In genomic region chr4:174626310-174627022, GRCh38 we compare ENCODE assay signal across 20 cellular contexts.
"Had no signal": no experiment of that assay in that cellular context is flagged by ENCODE, and none has a peak within 500 bp of the region (broad histone marks: within the 10 kb centered on the region; RNA-seq: fewer than 3 reads in every experiment).

No MANE protein-coding gene starts in this region.

- FAIRE-seq: astrocyte, bronchial epithelial cell had no signal

- H3K27me3 ChIP-seq: adrenal gland, esophagus squamous epithelium, tibial artery, uterus had no signal

- H3K27ac ChIP-seq: adrenal gland, esophagus squamous epithelium, tibial artery, uterus had no signal

- ATAC-seq: activated naive CD4-positive, alpha-beta T cell treated with anti-CD3 and anti-CD28 coated beads, Interleukin-2, amount 50 U/mL, for 72 hours; effector memory CD8-positive, alpha-beta T cell had no signal

- H3K9me3 ChIP-seq: adrenal gland, esophagus squamous epithelium, tibial artery, uterus had no signal

- H3K36me3 Mint-ChIP-seq: activated naive CD4-positive, alpha-beta T cell treated with anti-CD3 and anti-CD28 coated beads, Interleukin-2, amount 50 U/mL, for 72 hours; mesothelial cell of epicardium had no signal

- H3K27ac Mint-ChIP-seq: activated naive CD4-positive, alpha-beta T cell treated with anti-CD3 and anti-CD28 coated beads, Interleukin-2, amount 50 U/mL, for 72 hours; effector memory CD8-positive, alpha-beta T cell; mesothelial cell of epicardium; T-helper 1 cell treated with Interleukin-12 subunit alpha and Interleukin-12 subunit beta and Interleukin-4 antibody, amounts not matched to agents 30 μg/mL and 1 μg/mL, for 36 hours had no signal

- H3K4me3 ChIP-seq: adrenal gland, esophagus squamous epithelium, tibial artery, uterus had no signal

- H3K4me1 Mint-ChIP-seq: mesothelial cell of epicardium, nephron had no signal

- H3K4me3 Mint-ChIP-seq: effector memory CD8-positive, alpha-beta T cell; mesothelial cell of epicardium; nephron; T-helper 1 cell treated with Interleukin-12 subunit alpha and Interleukin-12 subunit beta and Interleukin-4 antibody, amounts not matched to agents 30 μg/mL and 1 μg/mL, for 36 hours had no signal

- H3K36me3 ChIP-seq: adrenal gland, esophagus squamous epithelium, tibial artery, uterus had no signal

- H3K27me3 Mint-ChIP-seq: effector memory CD8-positive, alpha-beta T cell had no signal

- H3K9me3 Mint-ChIP-seq: activated naive CD4-positive, alpha-beta T cell treated with anti-CD3 and anti-CD28 coated beads, Interleukin-2, amount 50 U/mL, for 72 hours; mesothelial cell of epicardium; nephron; T-helper 1 cell treated with Interleukin-12 subunit alpha and Interleukin-12 subunit beta and Interleukin-4 antibody, amounts not matched to agents 30 μg/mL and 1 μg/mL, for 36 hours had no signal

- DNase-seq: activated CD4-positive, alpha-beta T cell treated with anti-CD3 and anti-CD28 coated beads for 1 hour; activated gamma-delta T cell; adrenal gland; dermis blood vessel endothelial cell; effector memory CD8-positive, alpha-beta T cell; esophagus squamous epithelium; nucleus accumbens; posterior cingulate gyrus; retina; stimulated activated CD8-positive, alpha-beta memory T cell treated with anti-CD3 and anti-CD28 coated beads, Interleukin-4, amount 100 ng/mL, for 48 hours; stimulated activated naive CD4-positive, alpha-beta T cell treated with Interleukin-2 at 50 U/mL for 16 hours; substantia nigra; tibial artery; uterus had no signal

- H3K4me1 ChIP-seq: adrenal gland, tibial artery had no signal
